ENCODE assay signal across 8 cellular contexts in genomic region chr1:228165372-228166169, GRCh38. TPM values are rescaled to one million over a fixed set of nuclear protein-coding genes. Genes with fewer than 3 reads are reported as not detected.
A peak's percentile ranks its signal among the peaks of the same experiment; 100 is the strongest.
DNase-seq lines count a peak whose midpoint lies in the region; ATAC-seq, FAIRE-seq and TF ChIP-seq lines count a peak whose summit lies in the region.

TSS of gene IBA57 (plus strand) at chr1:228165804. CDS start at chr1:228165817, 13 bp downstream.

- TF ChIP-seq EP300 in HepG2 (IDR thresholded peaks at IDR 0.05; ENCODE audit: low read depth in 2 of 2, low read length in 2 of 2), result no peak
- no peak for TF ChIP-seq EP300 in HepG2 (CRISPR knock-in tag; IDR thresholded peaks at IDR 0.05; ENCODE audit: borderline replicate concordance)

- TF ChIP-seq RAD21 in HepG2 (CRISPR knock-in tag; IDR thresholded peaks at IDR 0.05), result peak; percentile 77

- in situ Hi-C loops in HepG2 (cut with HindIII; ENCODE audit: extremely low pct_ligation_motif_present, low pct_unique_long_range_greater_than_20kb), result no loop called here

- TF ChIP-seq POLR2A in HepG2 (IDR thresholded peaks at IDR 0.05; ENCODE audit: insufficient read depth in 1 of 2, low read depth in 2 of 2, low read length in 2 of 2), result peak in 1 of 2 experiments; percentile 73; a peak in 2 of 4 replicates

- no peaks in the 10 kb centered on the region; a peak in 1 of 5 replicates for H3K27me3 ChIP-seq in HepG2 (ENCODE audit: control insufficient read depth in 1 of 2, insufficient read depth in 2 of 2, low read length in 2 of 2)

- POLR2A ChIA-PET in HepG2 (lab: Yijun Ruan, JAX), result interaction anchor here (0.6 to 3.3 kb wide), 24 partner anchors 9 to 336 kb away, joined by 3 to 72 read pairs (median 5); partner anchors contain the start of genes ARF1, GJC2, GUK1 and MRPL55

- peak; percentile 87 for DNase-seq in NCI-H526 treated with DMSO at 0.1 percent for 48 hours (lab: John Stamatoyannopoulos, UW)
- DNase-seq in activated CD4-positive, alpha-beta T cell treated with anti-CD3 and anti-CD28 coated beads, Interleukin-2, amount 50 U/mL, for 1 hour, result peak; percentile 100
- peak; percentile 98 for DNase-seq in dedifferentiated amniotic fluid mesenchymal stem cell (ENCODE audit: extremely low spot score)
- peak; percentile 95 for DNase-seq in HepG2 (ENCODE audit: low spot score)
- peak; percentile 100 for DNase-seq in stimulated activated CD4-positive, alpha-beta T cell treated with anti-CD3 and anti-CD28 coated beads, Interleukin-4, amount 100 ng/mL, for 1 hour

- H4K20me1 ChIP-seq in HepG2 (ENCODE audit: insufficient read depth, low read length), result no peaks in the 10 kb centered on the region

- BruUV-seq in HepG2 (replicated peaks; lab: Mats Ljungman, UMichigan), result no TSS peak

- H3K36me3 ChIP-seq in HepG2 (replicated peaks in 1 of 2; ENCODE audit: control insufficient read depth in 1 of 2, insufficient read depth in 2 of 2, low read length in 2 of 2), result no peaks in the 10 kb centered on the region

- TF ChIP-seq CTCF in C4-2B (conservative IDR thresholded peaks at IDR 0.05), result peak; percentile 99
- TF ChIP-seq CTCF in HepG2 (CRISPR knock-in tag; IDR thresholded peaks at IDR 0.05), result peak; percentile 90

- H3K4me2 ChIP-seq in HepG2 (ENCODE audit: low read depth, low read length), result peak within 1 kb of the TSS; percentile 99

- H3K79me2 ChIP-seq in HepG2 (ENCODE audit: insufficient read depth, low read length), result peaks cover 5% of the 10 kb centered on the region

- CTCF ChIA-PET in HepG2 (lab: Yijun Ruan, JAX; ENCODE audit: low intra/inter-chr PET ratio, low total read pairs), result interaction anchor here (1.1 to 1.6 kb wide), 2 partner anchors 25 to 35 kb away, joined by 3 to 7 read pairs; partner anchors contain the start of gene GUK1

- intact Hi-C loops in HepG2 (cut with micrococcal nuclease; ENCODE audit: unreplicated experiment), result loop anchor here (1.0 to 2.0 kb wide), 2 partner anchors 26 to 35 kb away; no protein-coding TSS in a partner anchor

- H3K4me1 ChIP-seq in HepG2 (ENCODE audit: insufficient read depth, low read length), result peaks cover 50% of the 10 kb centered on the region

- no peaks in the 10 kb centered on the region for H3K9me3 ChIP-seq in HepG2 (ENCODE audit: low read length)

- peak; percentile 84 for ATAC-seq in GM19328 (IDR thresholded peaks at IDR 0.05; ENCODE audit: unreplicated experiment)
- peak; percentile 76 for ATAC-seq in HG03520 (IDR thresholded peaks at IDR 0.05; ENCODE audit: unreplicated experiment)
- ATAC-seq in HepG2, result peak; percentile 85

- H3K27ac ChIP-seq in C4-2B (peak within 1 kb of the TSS; percentile 94), HepG2 (ENCODE audit: extremely low read length, insufficient read depth, low read length) (peak within 1 kb of the TSS; percentile 99)

- FAIRE-seq in HepG2 (lab: Jason Lieb, UNC), result peak; percentile 67

- peak within 1 kb of the TSS; percentile 98 for H3K9ac ChIP-seq in HepG2 (ENCODE audit: insufficient read depth, low read depth, low read length)

- peak within 1 kb of the TSS; percentile 61 to 88 (median 84) for H3K4me3 ChIP-seq in HepG2 (replicated peaks in 1 of 3; ENCODE audit: insufficient read depth in 1 of 3, low read depth in 2 of 3, low read length in 3 of 3)

- WGBS in HepG2 (ENCODE audit: low lambda C conversion rate), result no CpG with 5 or more reads among the region's 93 CpGs

- no peak within 1 kb of the TSS for H2AFZ ChIP-seq in HepG2 (ENCODE audit: low read length)

TF ChIP-seq in HepG2, 621 proteins besides CTCF, POLR2A, EP300 and RAD21 (continues in another document):
- peak; percentile 97 for TF ChIP-seq GMEB1 (CRISPR knock-in tag; IDR thresholded peaks at IDR 0.05; ENCODE audit: borderline replicate concordance)
- peak; percentile 65; the same call in 1 of the 2 replicates for TF ChIP-seq ZNF749 (CRISPR knock-in tag; IDR thresholded peaks at IDR 0.05; ENCODE audit: borderline replicate concordance)
- no peak for TF ChIP-seq HOXD1 (CRISPR knock-in tag; IDR thresholded peaks at IDR 0.05)
- no peak for TF ChIP-seq ZBTB33 (CRISPR knock-in tag; IDR thresholded peaks at IDR 0.05)
- TF ChIP-seq AGO1 (IDR thresholded peaks at IDR 0.05; ENCODE audit: low read depth, low read length, poor library complexity, severe bottlenecking), result no peak
- TF ChIP-seq TFAP4 (IDR thresholded peaks at IDR 0.05; ENCODE audit: borderline replicate concordance, low read depth), result no peak
- no peak for TF ChIP-seq RELA (CRISPR knock-in tag; IDR thresholded peaks at IDR 0.05)
- TF ChIP-seq ZNF138 (CRISPR knock-in tag; IDR thresholded peaks at IDR 0.05; ENCODE audit: low read depth), result no peak
- no peak for TF ChIP-seq MBNL3 (CRISPR knock-in tag; conservative IDR thresholded peaks at IDR 0.05)
- TF ChIP-seq HOXA5 (CRISPR knock-in tag; IDR thresholded peaks at IDR 0.05), result no peak
- TF ChIP-seq CBFB (CRISPR knock-in tag; IDR thresholded peaks at IDR 0.05), result no peak

RNA-seq across cellular contexts. Expression of gene IBA57, which starts in this region (rescaled TPM):
- total RNA-seq in HepG2 (2016; rRNA removed; fragmentation: Illumina TruSeq; extraction: Trizol), result 9.7 and 10.2 TPM in 2 replicates
- total RNA-seq in HepG2 (2016; cell fraction: cytosol; rRNA removed; fragmentation: Illumina TruSeq; extraction: Trizol; ENCODE audit: low read depth), result 0.81 and 1.6 TPM in 2 replicates
- total RNA-seq in HepG2 (2016; cell fraction: insoluble cytoplasmic fraction; rRNA removed; fragmentation: Illumina TruSeq; extraction: Trizol), result 8.3 and 9.2 TPM in 2 replicates
- 2.3 and 3.6 TPM in 2 replicates for total RNA-seq in HepG2 (2016; cell fraction: membrane; rRNA removed; fragmentation: Illumina TruSeq; extraction: Trizol)
- total RNA-seq in HepG2 (2016; cell fraction: nucleus; rRNA removed; fragmentation: Illumina TruSeq; extraction: Trizol), result 3.8 and 4.7 TPM in 2 replicates
- polyA plus RNA-seq in HepG2 (2011; rRNA removed), result 2.3 and 4.2 TPM in 2 replicates
- polyA plus RNA-seq in HepG2 (2011; cell fraction: cytosol; rRNA removed), result 1.7 and 3.8 TPM in 2 replicates
- 3.6 and 5.6 TPM in 2 replicates for polyA plus RNA-seq in HepG2 (2011; cell fraction: nucleus; rRNA removed)
- 2.1 and 2.8 TPM in 2 replicates for polyA plus RNA-seq in HepG2 (2012)
- 0.59 and 1.2 TPM in 2 replicates for polyA plus RNA-seq in HepG2 (2016; cell fraction: cytosol; fragmentation: Illumina TruSeq; extraction: Trizol; ENCODE audit: low read depth)
- polyA plus RNA-seq in HepG2 (2016; cell fraction: insoluble cytoplasmic fraction; fragmentation: Illumina TruSeq; extraction: Trizol; ENCODE audit: low read depth), result 7.5 and 7.6 TPM in 2 replicates
- polyA plus RNA-seq in HepG2 (2016; cell fraction: membrane; fragmentation: Illumina TruSeq; extraction: Trizol; ENCODE audit: low read depth), result 2.2 and 2.3 TPM in 2 replicates
- 4.3 and 5.9 TPM in 2 replicates for polyA plus RNA-seq in HepG2 (2016; cell fraction: nucleus; fragmentation: Illumina TruSeq; extraction: Trizol; ENCODE audit: insufficient read depth, low read depth)
- 2.7 and 11.4 TPM in 2 replicates for polyA minus RNA-seq in HepG2 (2011; rRNA and poly(A)+ RNA removed; ENCODE audit: low replicate concordance)
- 3.1 and 4.6 TPM in 2 replicates for polyA minus RNA-seq in HepG2 (2011; cell fraction: cytosol; rRNA and poly(A)+ RNA removed)
- polyA minus RNA-seq in HepG2 (2011; cell fraction: nucleus; rRNA and poly(A)+ RNA removed), result 3.7 and 5.7 TPM in 2 replicates

Comparison
In these comparisons a context has a peak if more than half of its experiments do, and no peak if none do; other contexts are left out.
1. Peak in every context shown above with its lines: DNase-seq, ATAC-seq, H3K4me3 ChIP-seq and H3K27ac ChIP-seq.